ENCODE assay signal across 1 cellular context in genomic region chr9:133369419-133369818, GRCh38.
TF ChIP-seq lines count a peak whose summit lies in the region.

No MANE protein-coding gene starts in this region.

TF ChIP-seq in HepG2, 621 proteins besides CTCF, POLR2A, EP300 and RAD21:
- TF ChIP-seq CREBL2 (CRISPR knock-in tag; IDR thresholded peaks at IDR 0.05; ENCODE audit: borderline replicate concordance) (no peak), CEBPG (CRISPR knock-in tag; IDR thresholded peaks at IDR 0.05) (0 out of 2 replicates have a peak, but pooled peaks have one; percentile 8), RBM22 (optimal IDR thresholded peaks at IDR 0.05; ENCODE audit: low read length) (peak; percentile 10), KDM3A (CRISPR knock-in tag; IDR thresholded peaks at IDR 0.05; ENCODE audit: low read depth) (no peak), ZNF451 (CRISPR knock-in tag; IDR thresholded peaks at IDR 0.05) (no peak), POLR2AphosphoS2 (IDR thresholded peaks at IDR 0.05; ENCODE audit: low read depth, low read length) (0 out of 2 replicates have a peak, but pooled peaks have one; percentile 44), CEBPB (IDR thresholded peaks at IDR 0.05; ENCODE audit: borderline replicate concordance, low read depth, low read length) (peak; percentile 66)
